22 cellular contexts compared by ENCODE assay signal in genomic region chr10:130192276-130192848, GRCh38.
"Had no signal": no experiment of that assay in that cellular context is flagged by ENCODE, and none has a peak within 500 bp of the region (broad histone marks: within the 10 kb centered on the region; RNA-seq: fewer than 3 reads in every experiment).

No MANE protein-coding gene starts in this region.

- ATAC-seq: activated naive CD4-positive, alpha-beta T cell treated with anti-CD3 and anti-CD28 coated beads, Interleukin-2, amount 50 U/mL, for 72 hours; effector memory CD8-positive, alpha-beta T cell; gastrocnemius medialis; left ventricle myocardium superior; mucosa of descending colon; right cardiac atrium; upper lobe of right lung; WTC11 had no signal

- DNase-seq: activated T-cell treated with anti-CD3 and anti-CD28 coated beads, Interleukin-2, amount 50 U/mL, for 1 hour; colonic mucosa; dorsolateral prefrontal cortex; effector memory CD8-positive, alpha-beta T cell; gastrocnemius medialis; head of caudate nucleus; hypothalamus; left ventricle myocardium superior; mucosa of descending colon; ovary; right cardiac atrium; stimulated activated CD4-positive, alpha-beta T cell treated with anti-CD3 and anti-CD28 coated beads, Interleukin-4, amount 100 ng/mL, for 24 hours; stimulated activated naive CD4-positive, alpha-beta T cell treated with Interleukin-2 at 50 U/mL for 16 hours; T-helper 1 cell; upper lobe of right lung had no signal

- H3K27ac ChIP-seq: breast epithelium, colonic mucosa, dorsolateral prefrontal cortex, esophagus muscularis mucosa, gastrocnemius medialis, ovary, upper lobe of right lung had no signal

- H3K9me3 Mint-ChIP-seq: activated naive CD4-positive, alpha-beta T cell treated with anti-CD3 and anti-CD28 coated beads, Interleukin-2, amount 50 U/mL, for 72 hours; effector memory CD8-positive, alpha-beta T cell; memory B cell had no signal

- H3K9me3 ChIP-seq: breast epithelium, colonic mucosa, esophagus muscularis mucosa, gastrocnemius medialis, mucosa of descending colon, ovary, upper lobe of right lung had no signal

- FAIRE-seq: astrocyte, TTC549 had no signal

- H3K36me3 Mint-ChIP-seq: activated naive CD4-positive, alpha-beta T cell treated with anti-CD3 and anti-CD28 coated beads, Interleukin-2, amount 50 U/mL, for 72 hours had no signal

- H3K36me3 ChIP-seq: breast epithelium, colonic mucosa, gastrocnemius medialis, ovary, upper lobe of right lung had no signal

- H3K27ac Mint-ChIP-seq: activated naive CD4-positive, alpha-beta T cell treated with anti-CD3 and anti-CD28 coated beads, Interleukin-2, amount 50 U/mL, for 72 hours; effector memory CD8-positive, alpha-beta T cell; memory B cell; WTC11 had no signal

- H3K27me3 ChIP-seq: breast epithelium, colonic mucosa, dorsolateral prefrontal cortex, gastrocnemius medialis, ovary had no signal

- H3K4me1 ChIP-seq: breast epithelium, colonic mucosa had no signal

- H3K4me3 ChIP-seq: breast epithelium, colonic mucosa, dorsolateral prefrontal cortex, esophagus muscularis mucosa, gastrocnemius medialis, mucosa of descending colon, ovary, upper lobe of right lung had no signal

- H3K4me1 Mint-ChIP-seq: WTC11 had no signal
